In genomic region chrX:154037754-154038153, GRCh38 we compare ENCODE assay signal across 1 cellular context.
TF ChIP-seq lines count a peak whose summit lies in the region.

No MANE protein-coding gene starts in this region.

TF ChIP-seq in HepG2, 621 proteins besides CTCF, POLR2A, EP300 and RAD21 (continued from another document):
- TF ChIP-seq TFDP1 (CRISPR knock-in tag; IDR thresholded peaks at IDR 0.05; ENCODE audit: borderline replicate concordance) (0 out of 2 replicates have a peak, but pooled peaks have one; percentile 20), SAP130 (CRISPR knock-in tag; IDR thresholded peaks at IDR 0.05; ENCODE audit: low read depth) (peak; percentile 65), ZNF281 (CRISPR knock-in tag; IDR thresholded peaks at IDR 0.05; ENCODE audit: borderline replicate concordance) (no peak), TFAP4 (IDR thresholded peaks at IDR 0.05; ENCODE audit: borderline replicate concordance, low read depth) (peak; percentile 47; the same call in 1 of the 2 replicates), GZF1 (CRISPR knock-in tag; IDR thresholded peaks at IDR 0.05) (no peak), DMAP1 (CRISPR knock-in tag; IDR thresholded peaks at IDR 0.05) (0 out of 2 replicates have a peak, but pooled peaks have one; percentile 42), ZNF276 (CRISPR knock-in tag; IDR thresholded peaks at IDR 0.05; ENCODE audit: low read depth) (no peak), HNF4A (CRISPR knock-in tag; IDR thresholded peaks at IDR 0.05) (peak; percentile 38; the same call in 1 of the 2 replicates), MXI1 (IDR thresholded peaks at IDR 0.05; ENCODE audit: borderline replicate concordance, low read depth, low read length) (peak; percentile 52; the same call in 1 of the 3 replicates), ARID5B (CRISPR knock-in tag; IDR thresholded peaks at IDR 0.05) (0 out of 2 replicates have a peak, but pooled peaks have one; percentile 30), IRF2 (CRISPR knock-in tag; IDR thresholded peaks at IDR 0.05) (0 out of 2 replicates have a peak, but pooled peaks have one; percentile 21)
TF ChIP-seq in HepG2: peak in this region for 11.
